ENCODE assay signal across 13 cellular contexts in genomic region chr12:112087055-112087850, GRCh38. TPM values are rescaled to one million over a fixed set of nuclear protein-coding genes. Genes with fewer than 3 reads are reported as not detected.
DNase-seq lines count a peak whose midpoint lies in the region; ATAC-seq and TF ChIP-seq lines count a peak whose summit lies in the region.
"Had no signal": no experiment of that assay in that cellular context is flagged by ENCODE, and none has a peak within 500 bp of the region (broad histone marks: within the 10 kb centered on the region; RNA-seq: fewer than 3 reads in every experiment).

No MANE protein-coding gene starts in this region.

- TF ChIP-seq CTCF in AG04450 (IDR thresholded peaks at IDR 0.05; ENCODE audit: low read depth, low read length) (peak; percentile 38; the same call in 1 of the 2 replicates), DND-41 (IDR thresholded peaks at IDR 0.05; ENCODE audit: borderline replicate concordance, extremely low read depth, low read length, poor library complexity, severe bottlenecking) (peak; percentile 18)

- no peaks in the 10 kb centered on the region for H3K4me1 ChIP-seq in DND-41 (ENCODE audit: insufficient read depth, low read length)
- peaks cover 3% of the 10 kb centered on the region for H3K4me1 ChIP-seq in mesenchymal stem cell (ENCODE audit: control insufficient read depth, insufficient read depth, low read depth, low read length)
- H3K4me1 ChIP-seq: upper lobe of left lung had no signal

- no peak overlapping the region for H4K8ac ChIP-seq in mesenchymal stem cell (ENCODE audit: low read length)

- no peak overlapping the region for H3K4me3 Mint-ChIP-seq in activated T-helper 2 cell treated with anti-CD3 and anti-CD28 coated beads, Interferon-gamma antibody, Interleukin-2, Interleukin-4, amounts not matched to agents 10 μg/mL and 5 μg/mL and 100 μg/mL, durations not matched to agents 14 hours and 24 hours and 36 hours (ENCODE audit: low read depth)
- H3K4me3 Mint-ChIP-seq: activated T-helper 17 cell treated with anti-CD3 and anti-CD28 coated beads, Interleukin-2, amount 50 U/mL, for 72 hours; CD4-positive, alpha-beta T cell had no signal

- H3K79me1 ChIP-seq in mesenchymal stem cell (replicated peaks; ENCODE audit: low read length, poor library complexity, severe bottlenecking): peaks cover 14% of the 10 kb centered on the region

- H3K36me3 ChIP-seq in DND-41 (ENCODE audit: insufficient read depth, low read length) (peaks cover 90% of the 10 kb centered on the region), mesenchymal stem cell (ENCODE audit: control insufficient read depth in 1 of 2, insufficient read depth in 2 of 2, low read depth in 1 of 2, low read length in 2 of 2) (peaks cover 32 to 61% of the 10 kb centered on the region in 2 experiments)

- H2BK15ac ChIP-seq in mesenchymal stem cell (ENCODE audit: low read depth, poor library complexity, severe bottlenecking): no peak overlapping the region

- ATAC-seq in DND-41 (ENCODE audit: insufficient read depth, low read depth) (no peak), HG03045 (IDR thresholded peaks at IDR 0.05; ENCODE audit: unreplicated experiment) (no peak)
- ATAC-seq: activated T-helper 17 cell treated with anti-CD3 and anti-CD28 coated beads, Interleukin-2, amount 50 U/mL, for 72 hours had no signal

- no peak overlapping the region for H3K4ac ChIP-seq in mesenchymal stem cell (ENCODE audit: low read depth in 1 of 2, low read length in 2 of 2)

- H3K4me3 ChIP-seq in AG04450 (ENCODE audit: low read depth, low read length) (no peak overlapping the region), DND-41 (ENCODE audit: low read depth in 1 of 2, low read length in 2 of 2) (no peak overlapping the region), mesenchymal stem cell (ENCODE audit: insufficient read depth in 1 of 2, low read depth in 1 of 2, low read length in 2 of 2) (no peak overlapping the region)
- H3K4me3 ChIP-seq: upper lobe of left lung had no signal

- H3K9me3 Mint-ChIP-seq in activated T-helper 2 cell treated with anti-CD3 and anti-CD28 coated beads, Interferon-gamma antibody, Interleukin-2, Interleukin-4, amounts not matched to agents 10 μg/mL and 5 μg/mL and 100 μg/mL, durations not matched to agents 14 hours and 24 hours and 36 hours: no peaks in the 10 kb centered on the region
- H3K9me3 Mint-ChIP-seq: activated T-helper 17 cell treated with anti-CD3 and anti-CD28 coated beads, Interleukin-2, amount 50 U/mL, for 72 hours; CD4-positive, alpha-beta T cell had no signal

- H2BK12ac ChIP-seq in mesenchymal stem cell (ENCODE audit: low read length in 2 of 2): no peak overlapping the region

- peaks cover 70% of the 10 kb centered on the region for H3K79me2 ChIP-seq in DND-41 (ENCODE audit: insufficient read depth, low read length)

- H3K9ac ChIP-seq in DND-41 (ENCODE audit: low read depth, low read length): no peak overlapping the region
- H3K9ac ChIP-seq in mesenchymal stem cell (ENCODE audit: low read length): peak overlapping the region; percentile 9

- no peaks in the 10 kb centered on the region for H3K27me3 ChIP-seq in AG04450 (ENCODE audit: control insufficient read depth, insufficient read depth, low read length)
- no peaks in the 10 kb centered on the region for H3K27me3 ChIP-seq in DND-41 (ENCODE audit: insufficient read depth, low read length, poor library complexity)
- H3K27me3 ChIP-seq in mesenchymal stem cell (ENCODE audit: control insufficient read depth in 1 of 2, insufficient read depth in 1 of 2, low read length in 2 of 2): no peaks in the 10 kb centered on the region
- H3K27me3 ChIP-seq: upper lobe of left lung had no signal

- POLR2A ChIA-PET in AG04450 (lab: Yijun Ruan, JAX): interaction anchor here (0.7 kb wide), 1 partner anchor 320 kb away, joined by 9 read pairs; the partner anchor contains the start of gene ALDH2

- no peak overlapping the region for H2BK120ac ChIP-seq in mesenchymal stem cell (ENCODE audit: low read depth, low read length)

- CTCF ChIA-PET in AG04450 (lab: Charles Lee): interaction anchor here (0.5 to 1.3 kb wide), 5 partner anchors 20 to 273 kb away, joined by 3 to 7 read pairs (median 5); no protein-coding TSS in a partner anchor

- no peak for DNase-seq in AG04450 (ENCODE audit: low read depth, low spot score)
- no peak for DNase-seq in DND-41
- DNase-seq in activated T-helper 2 cell treated with anti-CD3 and anti-CD28 coated beads, Interferon-gamma antibody, Interleukin-2, Interleukin-4, amounts not matched to agents 10 μg/mL and 5 μg/mL and 100 μg/mL, durations not matched to agents 14 hours and 24 hours and 36 hours (ENCODE audit: low spot score): no peak
- peak; percentile 12 for DNase-seq in mesenchymal stem cell
- DNase-seq in cerebellum (ENCODE audit: low spot score): no peak
- DNase-seq in stimulated activated CD4-positive, alpha-beta T cell treated with anti-CD3 and anti-CD28 coated beads, Interleukin-12 subunit alpha, Interleukin-12 subunit beta, amount 100 ng/mL, for 4 hours: no peak
- DNase-seq: CD4-positive, alpha-beta T cell; NCI-H1092 treated with DMSO at 0.1 percent for 48 hours; NCI-H446 treated with DMSO at 0.1 percent for 48 hours; stimulated activated CD4-positive, alpha-beta T cell treated with anti-CD3 and anti-CD28 coated beads, Interleukin-4, amount 100 ng/mL, for 1 hour; upper lobe of left lung had no signal

- peaks cover 23% of the 10 kb centered on the region for H3K4me1 Mint-ChIP-seq in activated T-helper 2 cell treated with anti-CD3 and anti-CD28 coated beads, Interferon-gamma antibody, Interleukin-2, Interleukin-4, amounts not matched to agents 10 μg/mL and 5 μg/mL and 100 μg/mL, durations not matched to agents 14 hours and 24 hours and 36 hours (ENCODE audit: low read depth)

- H4K91ac ChIP-seq in mesenchymal stem cell (ENCODE audit: low read length): no peak overlapping the region

- H2AK5ac ChIP-seq in mesenchymal stem cell (ENCODE audit: low read length, severe bottlenecking): no peak overlapping the region

- intact Hi-C loops in activated T-helper 2 cell treated with anti-CD3 and anti-CD28 coated beads, Interferon-gamma antibody, Interleukin-2, Interleukin-4, amounts not matched to agents 10 μg/mL and 5 μg/mL and 100 μg/mL, durations not matched to agents 14 hours and 24 hours and 36 hours (cut with micrococcal nuclease): no loop called here

- WGBS in mesenchymal stem cell: no CpG with 5 or more reads among the region's 2 CpGs

- H3K4me2 ChIP-seq in DND-41 (ENCODE audit: insufficient read depth, low read length) (no peak overlapping the region), mesenchymal stem cell (ENCODE audit: low read length, poor library complexity, severe bottlenecking) (no peak overlapping the region)

- no peak overlapping the region for H2AFZ ChIP-seq in DND-41 (ENCODE audit: low read depth, low read length)
- no peak overlapping the region for H2AFZ ChIP-seq in mesenchymal stem cell (ENCODE audit: low read depth, low read length)

- H3K27ac ChIP-seq in AG04450 (ENCODE audit: low read depth, low read length): no peak overlapping the region
- no peak overlapping the region for H3K27ac ChIP-seq in DND-41 (ENCODE audit: low read length)
- H3K27ac ChIP-seq in mesenchymal stem cell (ENCODE audit: low read length, poor library complexity, severe bottlenecking): no peak overlapping the region
- H3K27ac ChIP-seq: upper lobe of left lung had no signal

- H3K9me3 ChIP-seq in AG04450 (ENCODE audit: control insufficient read depth, insufficient read depth, low read length) (no peaks in the 10 kb centered on the region), DND-41 (ENCODE audit: insufficient read depth, low read length, severe bottlenecking) (no peaks in the 10 kb centered on the region), mesenchymal stem cell (ENCODE audit: control insufficient read depth, low read length) (no peaks in the 10 kb centered on the region)
- H3K9me3 ChIP-seq: upper lobe of left lung had no signal

- H4K20me1 ChIP-seq in DND-41 (ENCODE audit: insufficient read depth, low read length): peaks cover 23% of the 10 kb centered on the region; the same call in 1 of the 2 replicates

- H2BK5ac ChIP-seq in mesenchymal stem cell (ENCODE audit: low read depth, low read length, poor library complexity, severe bottlenecking): no peak overlapping the region

- H3K14ac ChIP-seq in mesenchymal stem cell (ENCODE audit: low read length in 2 of 2): no peak overlapping the region

- peak overlapping the region; percentile 3 for H3K27ac Mint-ChIP-seq in activated T-helper 2 cell treated with anti-CD3 and anti-CD28 coated beads, Interferon-gamma antibody, Interleukin-2, Interleukin-4, amounts not matched to agents 10 μg/mL and 5 μg/mL and 100 μg/mL, durations not matched to agents 14 hours and 24 hours and 36 hours
- H3K27ac Mint-ChIP-seq: activated T-helper 17 cell treated with anti-CD3 and anti-CD28 coated beads, Interleukin-2, amount 50 U/mL, for 72 hours; CD4-positive, alpha-beta T cell had no signal

- no peak overlapping the region for H3K23ac ChIP-seq in mesenchymal stem cell (ENCODE audit: low read length in 2 of 2)

- peaks cover 67% of the 10 kb centered on the region for H3K36me3 Mint-ChIP-seq in activated T-helper 2 cell treated with anti-CD3 and anti-CD28 coated beads, Interferon-gamma antibody, Interleukin-2, Interleukin-4, amounts not matched to agents 10 μg/mL and 5 μg/mL and 100 μg/mL, durations not matched to agents 14 hours and 24 hours and 36 hours (ENCODE audit: low read depth)

- no peak overlapping the region for H3K18ac ChIP-seq in mesenchymal stem cell (ENCODE audit: low read depth in 1 of 2, low read length in 2 of 2)

- no peaks in the 10 kb centered on the region for H3K27me3 Mint-ChIP-seq in activated T-helper 2 cell treated with anti-CD3 and anti-CD28 coated beads, Interferon-gamma antibody, Interleukin-2, Interleukin-4, amounts not matched to agents 10 μg/mL and 5 μg/mL and 100 μg/mL, durations not matched to agents 14 hours and 24 hours and 36 hours (ENCODE audit: low read depth)
- H3K27me3 Mint-ChIP-seq: activated T-helper 17 cell treated with anti-CD3 and anti-CD28 coated beads, Interleukin-2, amount 50 U/mL, for 72 hours; CD4-positive, alpha-beta T cell had no signal

RNA-seq across cellular contexts. Expression of gene NAA25, which starts 21.3 kb away (rescaled TPM):
- 16.8 and 17.9 TPM in 2 replicates for polyA plus RNA-seq in AG04450 (2011; rRNA removed)
- 18.8 and 25.0 TPM in 2 replicates for polyA minus RNA-seq in AG04450 (2011; rRNA and poly(A)+ RNA removed)
- total RNA-seq in activated T-helper 2 cell treated with anti-CD3 and anti-CD28 coated beads, Interferon-gamma antibody, Interleukin-2, Interleukin-4, amounts not matched to agents 10 μg/mL and 5 μg/mL and 100 μg/mL, durations not matched to agents 14 hours and 24 hours and 36 hours: 43.3 and 48.7 TPM in 2 replicates
- polyA plus RNA-seq in mesenchymal stem cell (2013, experiment 1 of 2): 14.3 TPM
- 18.4 TPM for polyA plus RNA-seq in mesenchymal stem cell (2013, experiment 2 of 2)
- total RNA-seq in cerebellum: 41.8 TPM

RNA-seq across cellular contexts. Expression of gene TRAFD1, which starts 38.1 kb away (rescaled TPM):
- 71.2 and 73.4 TPM in 2 replicates for polyA plus RNA-seq in AG04450 (2011; rRNA removed)
- 54.0 and 63.0 TPM in 2 replicates for polyA minus RNA-seq in AG04450 (2011; rRNA and poly(A)+ RNA removed)
- total RNA-seq in activated T-helper 2 cell treated with anti-CD3 and anti-CD28 coated beads, Interferon-gamma antibody, Interleukin-2, Interleukin-4, amounts not matched to agents 10 μg/mL and 5 μg/mL and 100 μg/mL, durations not matched to agents 14 hours and 24 hours and 36 hours: 34.7 and 37.5 TPM in 2 replicates
- 26.0 TPM for polyA plus RNA-seq in mesenchymal stem cell (2013, experiment 1 of 2)
- polyA plus RNA-seq in mesenchymal stem cell (2013, experiment 2 of 2): 24.7 TPM
- total RNA-seq in cerebellum: 36.7 TPM
